Comparison of ENCODE assay signal across 29 cellular contexts in the genomic region with DNA sequence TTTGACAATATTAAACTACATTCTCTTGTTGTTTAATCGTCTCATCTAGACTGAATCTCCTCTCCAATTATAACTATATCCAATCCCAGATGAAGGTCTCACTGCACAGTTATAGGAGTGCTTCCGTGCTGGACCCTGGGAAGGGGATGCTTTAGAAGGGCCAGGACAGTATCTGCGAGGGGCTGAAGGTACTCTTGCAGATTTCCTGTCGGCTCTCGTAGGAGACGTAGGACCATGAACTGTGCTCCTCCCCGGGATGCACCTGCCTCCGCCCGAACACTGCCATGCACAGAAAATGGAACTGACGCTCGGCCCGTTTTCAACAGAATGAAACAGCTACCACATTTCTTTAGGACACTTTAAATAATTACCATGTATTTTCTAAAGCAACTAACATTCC. TPM values are rescaled to one million over a fixed set of nuclear protein-coding genes. Genes with fewer than 3 reads are reported as not detected.
A peak's percentile ranks its signal among the peaks of the same experiment; 100 is the strongest.
DNase-seq lines count a peak whose midpoint lies in the region; ATAC-seq, FAIRE-seq and TF ChIP-seq lines count a peak whose summit lies in the region.
"Had no signal": no experiment of that assay in that cellular context is flagged by ENCODE, and none has a peak within 500 bp of the region (broad histone marks: within the 10 kb centered on the region; RNA-seq: fewer than 3 reads in every experiment).

No MANE protein-coding gene starts in this region.

- POLR2A ChIA-PET in PC-3 (lab: Charles Lee; ENCODE audit: unreplicated experiment): no interaction called here

- H3K4me3 ChIP-seq in PC-3 (ENCODE audit: low read length) (no peak overlapping the region; the same call in 1 of the 2 replicates), kidney (ENCODE audit: low read length in 2 of 2) (peak overlapping the region; percentile 53 to 55), rectal smooth muscle tissue (ENCODE audit: low read length) (no peak overlapping the region)
- H3K4me3 ChIP-seq: K562, prostate gland, uterus had no signal

- CTCF ChIA-PET in Calu3 (lab: Charles Lee): interaction anchor here (0.6 kb wide), 1 partner anchor 40 kb away, joined by 3 read pairs; a partner anchor contains a TSS
- CTCF ChIA-PET in PC-3 (lab: Charles Lee): no interaction called here

- peak overlapping the region; percentile 96 for H3K27ac Mint-ChIP-seq in Calu3 (ENCODE audit: unreplicated experiment)
- H3K27ac Mint-ChIP-seq: activated CD4-positive, alpha-beta T cell treated with anti-CD3 and anti-CD28 coated beads, Interleukin-2, amount 10 ng/mL, durations not matched to agents 24 days and 14 days; activated CD8-positive, alpha-beta memory T cell treated with anti-CD3 and anti-CD28 coated beads, Interleukin-2, amount 10 ng/mL, durations not matched to agents 7 days and 5 days; immature natural killer cell; T-helper 2 cell treated with Interferon-gamma antibody and Interleukin-4, amounts not matched to agents 5 μg/mL and 100 μg/mL, for 36 hours had no signal

- H3K9ac ChIP-seq in PC-3 (ENCODE audit: low read length): no peak overlapping the region
- peak overlapping the region in 1 of 2 donors; percentile 77 for H3K9ac ChIP-seq in kidney (ENCODE audit: low read length in 2 of 2)
- no peak overlapping the region for H3K9ac ChIP-seq in rectal smooth muscle tissue (ENCODE audit: low read length)

- H3K36me3 Mint-ChIP-seq in Calu3 (ENCODE audit: insufficient read depth, unreplicated experiment): peaks cover 31% of the 10 kb centered on the region
- H3K36me3 Mint-ChIP-seq: activated CD8-positive, alpha-beta memory T cell treated with anti-CD3 and anti-CD28 coated beads, Interleukin-2, amount 10 ng/mL, durations not matched to agents 7 days and 5 days had no signal

- H3K36me3 ChIP-seq in PC-3 (ENCODE audit: low read depth, low read length) (no peaks in the 10 kb centered on the region), kidney (ENCODE audit: control insufficient read depth in 1 of 2, insufficient read depth in 2 of 2, low read length in 2 of 2) (no peaks in the 10 kb centered on the region), rectal smooth muscle tissue (ENCODE audit: control insufficient read depth, insufficient read depth, low read length) (no peaks in the 10 kb centered on the region)
- H3K36me3 ChIP-seq: prostate gland, uterus had no signal

- no TSS peak for BruUV-seq in Calu3 (replicated peaks; lab: Mats Ljungman, UMichigan)
- no TSS peak for BruUV-seq in PC-3 (replicated peaks; lab: Mats Ljungman, UMichigan)

- no peak overlapping the region for H2AFZ ChIP-seq in PC-3 (ENCODE audit: low read length)

- intact Hi-C loops in Calu3 (cut with micrococcal nuclease; ENCODE audit: unreplicated experiment) (loop anchor here (2.0 kb wide), 1 partner anchor 15 kb away; no protein-coding TSS in a partner anchor), PC-3 (cut with micrococcal nuclease) (no loop called here), kidney (cut with DNase I) (no loop called here)

- H3K9me2 ChIP-seq in PC-3 (replicated peaks; ENCODE audit: low read length): no peaks in the 10 kb centered on the region

- TF ChIP-seq CTCF in Calu3 (IDR thresholded peaks at IDR 0.05; ENCODE audit: unreplicated experiment): no peak
- TF ChIP-seq CTCF in PC-3 (conservative IDR thresholded peaks at IDR 0.05; ENCODE audit: low read depth, low read length): no peak
- TF ChIP-seq CTCF in kidney (IDR thresholded peaks at IDR 0.05; ENCODE audit: borderline replicate concordance, extremely low read depth, insufficient read depth): no peak
- TF ChIP-seq CTCF in foreskin keratinocyte (conservative IDR thresholded peaks at IDR 0.05): no peak

- peaks cover 3% of the 10 kb centered on the region for H3F3A ChIP-seq in PC-3 (ENCODE audit: low read length, unreplicated experiment)

- no peak for FAIRE-seq in kidney (lab: Jason Lieb, UNC)
- FAIRE-seq: GM12892, K562 had no signal

- H3K9me3 ChIP-seq in PC-3 (ENCODE audit: low read length) (no peaks in the 10 kb centered on the region), kidney (ENCODE audit: control insufficient read depth in 1 of 2, low read length in 2 of 2) (no peaks in the 10 kb centered on the region)
- H3K9me3 ChIP-seq: prostate gland, uterus had no signal

- H3K4me2 ChIP-seq in PC-3 (ENCODE audit: low read length): peak overlapping the region; percentile 73

- H3K27ac ChIP-seq in PC-3 (ENCODE audit: low read length) (peak overlapping the region; percentile 64; the same call in 1 of the 2 replicates), kidney (ENCODE audit: low read depth in 2 of 2, low read length in 2 of 2) (peak overlapping the region; percentile 72 to 88), rectal smooth muscle tissue (ENCODE audit: low read depth, low read length) (peak overlapping the region; percentile 69), foreskin keratinocyte (no peak overlapping the region)
- H3K27ac ChIP-seq: prostate gland, uterus, VCaP had no signal

- peaks cover 47% of the 10 kb centered on the region for H3K4me1 ChIP-seq in PC-3 (ENCODE audit: insufficient read depth, low read length)
- peaks cover 18 to 54% of the 10 kb centered on the region in 2 donors for H3K4me1 ChIP-seq in kidney (ENCODE audit: control insufficient read depth in 1 of 2, insufficient read depth in 1 of 2, low read depth in 1 of 2, low read length in 2 of 2)
- peaks cover 20% of the 10 kb centered on the region for H3K4me1 ChIP-seq in rectal smooth muscle tissue (ENCODE audit: control insufficient read depth, insufficient read depth, low read length)
- peaks cover 29% of the 10 kb centered on the region for H3K4me1 ChIP-seq in foreskin keratinocyte
- H3K4me1 ChIP-seq: prostate gland, uterus had no signal

- H3K9me3 Mint-ChIP-seq in Calu3 (ENCODE audit: low read depth, unreplicated experiment): no peaks in the 10 kb centered on the region
- H3K9me3 Mint-ChIP-seq: neural crest cell; T-helper 2 cell treated with Interferon-gamma antibody and Interleukin-4, amounts not matched to agents 5 μg/mL and 100 μg/mL, for 36 hours had no signal

- H4K20me1 ChIP-seq in PC-3 (ENCODE audit: low read length): 0 out of 2 replicates have a peak, but pooled peaks cover 5% of the 10 kb centered on the region

- DNase-seq in Calu3 (no peak), PC-3 (no peak), kidney (no peak), dermis blood vessel endothelial cell (no peak), foreskin keratinocyte (no peak)
- DNase-seq: activated CD4-positive, alpha-beta T cell treated with anti-CD3 and anti-CD28 coated beads, Interleukin-2, amount 10 ng/mL, durations not matched to agents 24 days and 14 days; activated CD8-positive, alpha-beta memory T cell treated with anti-CD3 and anti-CD28 coated beads, Interleukin-2, amount 10 ng/mL, durations not matched to agents 7 days and 5 days; activated naive CD4-positive, alpha-beta T cell treated with anti-CD3 and anti-CD28 coated beads, Interleukin-2, amount 50 U/mL, for 16 hours; C1 segment of cervical spinal cord; central memory CD4-positive, alpha-beta T cell; erythroblast; foreskin melanocyte; H7; hippocampal formation; immature natural killer cell; NCI-H1417; NCI-H2081; NCI-H774; stimulated activated CD8-positive, alpha-beta memory T cell treated with anti-CD3 and anti-CD28 coated beads, Interleukin-4, amount 100 ng/mL, for 48 hours; uterus had no signal

- H3K27me3 ChIP-seq in PC-3 (ENCODE audit: low read length): no peaks in the 10 kb centered on the region
- H3K27me3 ChIP-seq in rectal smooth muscle tissue (ENCODE audit: control insufficient read depth, insufficient read depth, low read length): no peaks in the 10 kb centered on the region
- no peaks in the 10 kb centered on the region for H3K27me3 ChIP-seq in foreskin keratinocyte
- H3K27me3 ChIP-seq: uterus had no signal

- H3K4me1 Mint-ChIP-seq in Calu3 (ENCODE audit: low read depth, unreplicated experiment): peaks cover 84% of the 10 kb centered on the region
- H3K4me1 Mint-ChIP-seq: activated CD4-positive, alpha-beta T cell treated with anti-CD3 and anti-CD28 coated beads, Interleukin-2, amount 10 ng/mL, durations not matched to agents 24 days and 14 days; activated CD8-positive, alpha-beta memory T cell treated with anti-CD3 and anti-CD28 coated beads, Interleukin-2, amount 10 ng/mL, durations not matched to agents 7 days and 5 days; immature natural killer cell had no signal

- ATAC-seq in PC-3 (no peak), HG03108 (IDR thresholded peaks at IDR 0.05; ENCODE audit: unreplicated experiment) (no peak), HG03469 (IDR thresholded peaks at IDR 0.05; ENCODE audit: unreplicated experiment) (no peak), foreskin keratinocyte (no peak)
- ATAC-seq: activated CD8-positive, alpha-beta memory T cell treated with anti-CD3 and anti-CD28 coated beads, Interleukin-2, amount 10 ng/mL, durations not matched to agents 7 days and 5 days; K562 had no signal

- H3K4me3 Mint-ChIP-seq in Calu3 (ENCODE audit: low read depth, unreplicated experiment): peak overlapping the region; percentile 70
- H3K4me3 Mint-ChIP-seq: activated CD4-positive, alpha-beta T cell treated with anti-CD3 and anti-CD28 coated beads, Interleukin-2, amount 10 ng/mL, durations not matched to agents 24 days and 14 days; activated CD8-positive, alpha-beta memory T cell treated with anti-CD3 and anti-CD28 coated beads, Interleukin-2, amount 10 ng/mL, durations not matched to agents 7 days and 5 days; immature natural killer cell; T-helper 2 cell treated with Interferon-gamma antibody and Interleukin-4, amounts not matched to agents 5 μg/mL and 100 μg/mL, for 36 hours had no signal

- no peaks in the 10 kb centered on the region for H3K27me3 Mint-ChIP-seq in Calu3 (ENCODE audit: unreplicated experiment)
- H3K27me3 Mint-ChIP-seq: activated CD4-positive, alpha-beta T cell treated with anti-CD3 and anti-CD28 coated beads, Interleukin-2, amount 10 ng/mL, durations not matched to agents 24 days and 14 days; activated CD8-positive, alpha-beta memory T cell treated with anti-CD3 and anti-CD28 coated beads, Interleukin-2, amount 10 ng/mL, durations not matched to agents 7 days and 5 days had no signal

- H3K79me2 ChIP-seq in PC-3 (ENCODE audit: low read length): peaks cover 85% of the 10 kb centered on the region

RNA-seq across cellular contexts. Expression of a gene that starts 39.4 kb away (rescaled TPM):
- total RNA-seq in Calu3 (2022) (197 and 210 TPM in 2 replicates), PC-3 (2014; rRNA removed) (91.1 and 92.4 TPM in 2 replicates), kidney (254 TPM), dermis blood vessel endothelial cell (2.8 and 16.0 TPM in 2 replicates), foreskin keratinocyte (288 and 372 TPM in 2 replicates)
- polyA plus RNA-seq in kidney (ENCODE audit: insufficient read depth, low read depth, low replicate concordance) (62.2 TPM), foreskin keratinocyte (76.3 and 112 TPM in 2 replicates)
- polyA plus RNA-seq: immature natural killer cell had no signal

Comparison
In these comparisons a context has a peak if more than half of its experiments do, and no peak if none do; other contexts are left out.
1. H3K4me3 ChIP-seq: peak in kidney (2 of 2); none in PC-3 (single experiment) and rectal smooth muscle tissue (single experiment).